Comparison of ENCODE assay signal across 8 cellular contexts in the genomic region with DNA sequence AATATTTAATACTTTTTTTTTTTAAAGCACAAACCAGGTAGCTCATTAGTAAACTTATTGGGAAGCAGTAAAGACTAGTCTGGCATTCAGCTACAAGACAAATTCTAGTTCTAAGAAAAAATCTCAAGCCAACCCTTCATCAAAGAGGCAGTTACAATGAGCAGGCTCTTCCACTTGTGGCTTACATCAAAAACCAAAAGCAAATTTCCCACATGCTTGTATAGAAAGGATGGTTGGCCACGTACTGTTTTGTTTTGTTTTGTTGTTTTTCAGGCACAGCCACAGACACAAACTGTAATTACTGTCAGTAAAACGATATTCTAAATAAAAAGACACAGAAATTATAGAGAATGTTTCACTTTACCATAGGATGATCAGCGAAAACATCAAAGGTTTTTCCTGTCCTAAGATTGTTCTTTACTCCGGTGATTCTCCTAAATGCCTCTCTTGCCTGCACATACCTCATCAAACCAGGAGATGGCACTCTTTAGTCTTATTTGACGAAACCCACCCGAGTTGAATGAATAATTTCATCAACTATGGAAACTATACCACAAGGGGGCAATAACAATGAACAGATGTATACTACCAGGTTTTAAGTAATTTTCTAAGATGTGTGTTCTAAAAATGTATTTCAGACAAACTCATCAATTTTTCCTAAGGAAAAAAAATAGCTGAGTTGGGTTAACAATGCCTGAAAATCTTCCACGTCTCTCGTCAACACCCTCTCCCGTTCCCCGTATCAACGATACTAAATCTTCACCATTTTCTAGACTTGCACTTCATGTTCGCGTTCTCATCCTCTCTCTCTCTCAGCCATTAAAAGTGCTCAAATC. TPM values are rescaled to one million over a fixed set of nuclear protein-coding genes. Genes with fewer than 3 reads are reported as not detected.
DNase-seq lines count a peak whose midpoint lies in the region; ATAC-seq and TF ChIP-seq lines count a peak whose summit lies in the region.

No MANE protein-coding gene starts in this region.

- no peaks in the 10 kb centered on the region for H3K9me3 Mint-ChIP-seq in activated B cell treated with CpG ODN at 0.5 μM for 24 hours

- CTCF ChIA-PET in activated B cell treated with CpG ODN at 0.5 μM for 24 hours (lab: Charles Lee) = interaction anchor here (0.7 to 8.8 kb wide), 37 partner anchors 11 to 588 kb away, joined by 3 to 116 read pairs (median 4); a partner anchor contains a TSS

- H3K4me3 ChIP-seq in stomach smooth muscle (ENCODE audit: low read length in 2 of 2) = peak overlapping the region; percentile 28 to 50

- no peak overlapping the region for H3K27ac Mint-ChIP-seq in activated B cell treated with CpG ODN at 0.5 μM for 24 hours

- H3K36me3 Mint-ChIP-seq in activated B cell treated with CpG ODN at 0.5 μM for 24 hours (ENCODE audit: low read depth) = peaks cover 26% of the 10 kb centered on the region

- peak; percentile 100 for TF ChIP-seq CTCF in activated B cell treated with CpG ODN at 0.5 μM for 24 hours (IDR thresholded peaks at IDR 0.05)

- H3K27me3 Mint-ChIP-seq in activated B cell treated with CpG ODN at 0.5 μM for 24 hours = no peaks in the 10 kb centered on the region

- no peaks in the 10 kb centered on the region for H3K27me3 ChIP-seq in stomach smooth muscle (ENCODE audit: control insufficient read depth in 1 of 2, insufficient read depth in 2 of 2, low read length in 2 of 2)

- H3K4me3 Mint-ChIP-seq in activated B cell treated with CpG ODN at 0.5 μM for 24 hours = no peak overlapping the region

- DNase-seq in activated naive CD4-positive, alpha-beta T cell treated with Interleukin-2 at 50 U/mL for 16 hours = peak; percentile 36
- DNase-seq in activated naive CD4-positive, alpha-beta T cell (lab: John Stamatoyannopoulos, UW) = no peak
- DNase-seq in NCI-H226 (peak; percentile 64), activated B cell treated with CpG ODN at 0.5 μM for 24 hours (no peak), lung microvascular endothelial cell (ENCODE audit: low read depth in 2 of 2) (peak; percentile 77 to 80)
- DNase-seq in effector CD4-positive, alpha-beta T cell = peak; percentile 44

- no peaks in the 10 kb centered on the region for H3K9me3 ChIP-seq in stomach smooth muscle (ENCODE audit: control insufficient read depth in 2 of 2, low read length in 2 of 2)

- peaks cover 0 to 2% of the 10 kb centered on the region in 2 donors for H3K36me3 ChIP-seq in stomach smooth muscle (ENCODE audit: control insufficient read depth in 2 of 2, insufficient read depth in 2 of 2, low read length in 2 of 2)

- H3K27ac ChIP-seq in stomach smooth muscle (ENCODE audit: low read length) = no peak overlapping the region

- ATAC-seq in HG03108 (IDR thresholded peaks at IDR 0.05; ENCODE audit: unreplicated experiment) = peak; percentile 72
- peak; percentile 97 for ATAC-seq in activated B cell treated with CpG ODN at 0.5 μM for 24 hours (ENCODE audit: low read depth)

- intact Hi-C loops in activated B cell treated with CpG ODN at 0.5 μM for 24 hours (cut with micrococcal nuclease) = loop anchor here (1.0 to 10.0 kb wide), 8 partner anchors 54 to 496 kb away; a partner anchor contains a TSS

- H3K4me1 Mint-ChIP-seq in activated B cell treated with CpG ODN at 0.5 μM for 24 hours = peaks cover 14% of the 10 kb centered on the region

- POLR2A ChIA-PET in activated B cell treated with CpG ODN at 0.5 μM for 24 hours (lab: Charles Lee) = interaction anchor here (1.2 to 2.6 kb wide), 3 partner anchors 91 to 135 kb away, joined by 3 to 24 read pairs (median 9); a partner anchor contains a TSS

- peaks cover 3% of the 10 kb centered on the region for H3K4me1 ChIP-seq in stomach smooth muscle (ENCODE audit: control insufficient read depth, insufficient read depth, low read length)

- H3K9ac ChIP-seq in stomach smooth muscle (ENCODE audit: low read length in 2 of 2) = peak overlapping the region; percentile 1 to 36

RNA-seq across cellular contexts. Expression of a gene that starts 26.9 kb away (rescaled TPM):
- total RNA-seq in activated B cell treated with CpG ODN at 0.5 μM for 24 hours = 1,685 and 1,766 TPM in 2 replicates
- total RNA-seq in lung microvascular endothelial cell = 1,042 and 1,239 TPM in 2 replicates

Comparison
In these comparisons a context has a peak if more than half of its experiments do, and no peak if none do; other contexts are left out.
1. DNase-seq: peak in activated naive CD4-positive, alpha-beta T cell treated with Interleukin-2 at 50 U/mL for 16 hours (single experiment), NCI-H226 (single experiment), effector CD4-positive, alpha-beta T cell (single experiment) and lung microvascular endothelial cell (2 of 2); none in activated naive CD4-positive, alpha-beta T cell (0 of 4) and activated B cell treated with CpG ODN at 0.5 μM for 24 hours (single experiment).